Comparison of ENCODE assay signal across 35 cellular contexts in the genomic region with DNA sequence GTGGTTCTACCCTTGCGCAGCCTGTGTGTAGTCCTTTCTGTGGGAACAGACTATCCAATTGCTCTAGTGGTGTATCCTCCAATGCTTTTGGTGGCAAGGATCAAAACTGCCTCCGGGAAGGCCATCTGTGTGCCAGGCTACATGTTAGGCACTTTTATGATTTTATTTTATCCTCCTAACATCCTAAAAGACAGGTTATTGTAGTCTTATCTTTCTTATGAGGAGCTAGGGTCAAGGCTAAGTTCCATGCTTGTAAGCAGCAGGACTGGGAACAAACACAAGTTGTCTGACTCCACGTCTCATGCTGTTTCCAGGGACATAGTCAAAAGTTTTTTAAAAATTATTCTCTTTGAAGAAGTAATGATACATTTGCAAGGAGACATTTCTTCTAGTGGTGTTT.
"Had no signal": no experiment of that assay in that cellular context is flagged by ENCODE, and none has a peak within 500 bp of the region (broad histone marks: within the 10 kb centered on the region; RNA-seq: fewer than 3 reads in every experiment).

No MANE protein-coding gene starts in this region.

- H3K9me3 ChIP-seq: adrenal gland, ascending aorta, body of pancreas, breast epithelium had no signal

- H3K27me3 ChIP-seq: ascending aorta, body of pancreas, brain microvascular endothelial cell, breast epithelium, cardiac muscle cell had no signal

- ATAC-seq: activated naive CD4-positive, alpha-beta T cell treated with anti-CD3 and anti-CD28 coated beads, Interleukin-2, amount 50 U/mL, for 72 hours; activated naive CD8-positive, alpha-beta T cell treated with anti-CD3 and anti-CD28 coated beads, Interleukin-2, amount 50 U/mL, for 24 hours; activated T-cell treated with anti-CD3 and anti-CD28 coated beads, Interleukin-2, amount 50 U/mL, for 4 hours; activated T-cell treated with anti-CD3 and anti-CD28 coated beads, Interleukin-2, amount 50 U/mL, for 72 hours; activated T-helper 17 cell treated with anti-CD3 and anti-CD28 coated beads, Interleukin-2, amount 50 U/mL, for 72 hours; body of pancreas had no signal

- FAIRE-seq: astrocyte, bronchial epithelial cell had no signal

- H3K4me3 ChIP-seq: adrenal gland, ascending aorta, body of pancreas, breast epithelium, cardiac muscle cell had no signal

- H3K27ac ChIP-seq: adrenal gland, ascending aorta, body of pancreas, brain microvascular endothelial cell, breast epithelium, cardiac muscle cell had no signal

- H3K4me1 ChIP-seq: adrenal gland, ascending aorta, breast epithelium had no signal

- DNase-seq: activated effector memory CD4-positive, alpha-beta T cell treated with anti-CD3 and anti-CD28 coated beads, Interleukin-2, amount 50 U/mL, for 16 hours; activated effector memory CD4-positive, alpha-beta T cell treated with Interleukin-2 at 50 U/mL for 16 hours; activated gamma-delta T cell; activated gamma-delta T cell treated with Interleukin-2 at 50 U/mL for 16 hours; activated naive CD4-positive, alpha-beta T cell; activated naive CD4-positive, alpha-beta T cell treated with anti-CD3 and anti-CD28 coated beads for 36 hours; activated naive CD4-positive, alpha-beta T cell treated with anti-CD3 and anti-CD28 coated beads, Interleukin-2, amount 10 ng/mL, durations not matched to agents 7 days and 5 days; activated naive CD4-positive, alpha-beta T cell treated with anti-CD3 and anti-CD28 coated beads, Interleukin-2, amount 50 U/mL, for 16 hours; activated naive CD4-positive, alpha-beta T cell treated with Interleukin-2 at 50 U/mL for 16 hours; activated naive CD8-positive, alpha-beta T cell treated with anti-CD3 and anti-CD28 coated beads for 36 hours; activated naive CD8-positive, alpha-beta T cell treated with anti-CD3 and anti-CD28 coated beads, Interleukin-2, amount 10 ng/mL, durations not matched to agents 7 days and 5 days; activated naive CD8-positive, alpha-beta T cell treated with anti-CD3 and anti-CD28 coated beads, Interleukin-2, amount 50 U/mL, for 24 hours; activated T-cell treated with anti-CD3 and anti-CD28 coated beads for 4 hours; activated T-cell treated with anti-CD3 and anti-CD28 coated beads, Interleukin-2, amount 50 U/mL, for 1 hour; activated T-cell treated with anti-CD3 and anti-CD28 coated beads, Interleukin-2, amount 50 U/mL, for 24 hours; activated T-cell treated with anti-CD3 and anti-CD28 coated beads, Interleukin-2, amount 50 U/mL, for 4 hours; activated T-cell treated with anti-CD3 and anti-CD28 coated beads, Interleukin-2, amount 50 U/mL, for 48 hours; activated T-cell treated with anti-CD3 and anti-CD28 coated beads, Interleukin-2, amount 50 U/mL, for 72 hours; adrenal gland; amniotic stem cell; amygdala; anterior cingulate cortex; aorta; body of pancreas; brain microvascular endothelial cell; caudate nucleus; central memory CD4-positive, alpha-beta T cell; cerebellar nuclear complex had no signal

- H3K36me3 ChIP-seq: adrenal gland, ascending aorta, brain microvascular endothelial cell, breast epithelium, cardiac muscle cell had no signal
